In the genomic region with DNA sequence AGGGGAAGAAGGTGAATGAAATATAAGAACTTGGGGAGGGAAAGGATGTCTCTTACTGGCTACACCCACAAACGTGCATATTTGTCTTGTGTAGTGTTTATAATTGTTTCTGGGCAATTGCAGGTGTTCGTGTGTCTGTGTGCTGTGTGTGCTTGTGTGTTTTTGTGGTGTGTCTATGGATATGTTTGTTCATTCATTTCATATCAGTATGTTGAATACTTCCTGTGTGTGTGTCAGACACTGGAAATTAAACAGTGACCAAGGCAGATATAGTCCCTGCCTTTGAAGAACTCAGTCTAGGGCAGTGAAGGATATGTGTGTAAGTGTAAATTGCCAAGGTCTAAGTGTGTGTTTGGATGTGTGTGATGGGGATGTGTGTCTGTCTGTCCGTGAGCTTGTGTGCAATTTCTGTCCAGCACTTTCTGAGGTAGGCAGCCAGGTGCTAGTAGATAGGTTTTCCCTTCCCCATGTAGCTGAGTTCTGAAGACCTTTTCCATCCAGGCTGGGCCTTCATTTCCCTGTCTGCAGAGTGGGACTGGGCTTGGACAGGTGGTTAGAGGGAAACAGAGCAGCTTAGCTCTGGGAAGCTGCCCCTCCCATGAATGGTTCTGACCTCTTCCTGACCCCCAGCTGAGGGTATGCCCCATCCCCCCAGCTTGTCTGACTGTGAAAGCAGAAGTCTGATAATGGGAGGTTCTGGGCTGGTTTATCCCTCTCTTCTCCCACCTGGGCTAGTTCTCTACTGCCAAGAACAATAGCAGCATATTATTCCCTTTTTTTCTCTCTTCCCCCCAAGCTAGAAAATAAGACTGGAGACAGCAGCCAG, we compare ENCODE assay signal across 9 cellular contexts. TPM values are rescaled to one million over a fixed set of nuclear protein-coding genes. Genes with fewer than 3 reads are reported as not detected.
DNase-seq lines count a peak whose midpoint lies in the region; ATAC-seq, FAIRE-seq and TF ChIP-seq lines count a peak whose summit lies in the region.
"Had no signal": no experiment of that assay in that cellular context is flagged by ENCODE, and none has a peak within 500 bp of the region (broad histone marks: within the 10 kb centered on the region; RNA-seq: fewer than 3 reads in every experiment).

No MANE protein-coding gene starts in this region.

- peak overlapping the region; percentile 61 for H3K4me2 ChIP-seq in mesendoderm (ENCODE audit: low read length)

- FAIRE-seq in pancreas (lab: Jason Lieb, UNC) = no peak

- peak overlapping the region; percentile 98 for H2AK5ac ChIP-seq in mesendoderm (ENCODE audit: low read length)

- peaks cover 13% of the 10 kb centered on the region for H3K79me1 ChIP-seq in mesendoderm (ENCODE audit: low read length)

- peaks cover 51% of the 10 kb centered on the region for H3K79me2 ChIP-seq in mesendoderm (ENCODE audit: control insufficient read depth, insufficient read depth, low read length)

- H3K4ac ChIP-seq in mesendoderm (ENCODE audit: low read depth, low read length) = peak overlapping the region; percentile 66

- H3K36me3 ChIP-seq in mesendoderm (ENCODE audit: control insufficient read depth, insufficient read depth, low read length) (no peaks in the 10 kb centered on the region), pancreas (peaks cover 0 to 11% (median 3%) of the 10 kb centered on the region in 3 donors)

- no peak overlapping the region for H2BK15ac ChIP-seq in mesendoderm (replicated peaks; ENCODE audit: low read depth)

- no peak overlapping the region for H2BK120ac ChIP-seq in mesendoderm (ENCODE audit: low read depth, low read length)

- H3K9ac ChIP-seq in mesendoderm (ENCODE audit: low read length) = peak overlapping the region; percentile 65

- intact Hi-C loops in activated T-helper 1 cell treated with anti-CD3 and anti-CD28 coated beads, Interleukin-12 subunit alpha, Interleukin-12 subunit beta, Interleukin-2, Interleukin-4 antibody, amounts not matched to agents 30 ng/mL and 10 ng/mL and 1 ng/mL, durations not matched to agents 14 hours and 24 hours and 36 hours (cut with micrococcal nuclease) = no loop called here
- intact Hi-C loops in pancreas (cut with DNase I) = no loop called here

- H3K27ac Mint-ChIP-seq in activated T-helper 1 cell treated with anti-CD3 and anti-CD28 coated beads, Interleukin-12 subunit alpha, Interleukin-12 subunit beta, Interleukin-2, Interleukin-4 antibody, amounts not matched to agents 30 ng/mL and 10 ng/mL and 1 ng/mL, durations not matched to agents 14 hours and 24 hours and 36 hours = peak overlapping the region; percentile 30

- H3K27ac ChIP-seq in HL-60 (replicated peaks) = peak overlapping the region; percentile 20
- H3K27ac ChIP-seq in mesendoderm (ENCODE audit: low read depth, low read length) = peak overlapping the region; percentile 80
- no peak overlapping the region for H3K27ac ChIP-seq in pancreas

- peaks cover 13% of the 10 kb centered on the region for H3K36me3 Mint-ChIP-seq in activated T-helper 1 cell treated with anti-CD3 and anti-CD28 coated beads, Interleukin-12 subunit alpha, Interleukin-12 subunit beta, Interleukin-2, Interleukin-4 antibody, amounts not matched to agents 30 ng/mL and 10 ng/mL and 1 ng/mL, durations not matched to agents 14 hours and 24 hours and 36 hours (ENCODE audit: low read depth)

- TF ChIP-seq CTCF in HL-60 (IDR thresholded peaks at IDR 0.05; ENCODE audit: insufficient read depth, low read length) (no peak), pancreas (IDR thresholded peaks at IDR 0.05) (no peak)

- ATAC-seq in pancreas (no peak), HG02981 (IDR thresholded peaks at IDR 0.05; ENCODE audit: unreplicated experiment) (no peak), GM19463 (IDR thresholded peaks at IDR 0.05; ENCODE audit: unreplicated experiment) (no peak)

- no peak overlapping the region for H4K5ac ChIP-seq in mesendoderm (ENCODE audit: low read length)

- H3K18ac ChIP-seq in mesendoderm (ENCODE audit: low read length) = peak overlapping the region; percentile 69

- H3K4me1 ChIP-seq in mesendoderm (ENCODE audit: control insufficient read depth, low read depth, low read length) (peaks cover 25% of the 10 kb centered on the region), pancreas (peaks cover 6 to 8% (median 7%) of the 10 kb centered on the region in 3 donors)

- peak overlapping the region; percentile 20 for H2BK5ac ChIP-seq in mesendoderm (ENCODE audit: low read length)

- no peaks in the 10 kb centered on the region for H3K9me3 Mint-ChIP-seq in activated T-helper 1 cell treated with anti-CD3 and anti-CD28 coated beads, Interleukin-12 subunit alpha, Interleukin-12 subunit beta, Interleukin-2, Interleukin-4 antibody, amounts not matched to agents 30 ng/mL and 10 ng/mL and 1 ng/mL, durations not matched to agents 14 hours and 24 hours and 36 hours

- no CpG with 5 or more reads among the region's 3 CpGs for WGBS in mesendoderm (ENCODE audit: extremely low coverage, insufficient coverage, low lambda C conversion rate)
- WGBS in pancreas, 2 donors = 20 to 24% methylated on average over 3 of the region's 3 CpGs

- no peaks in the 10 kb centered on the region for H3K9me3 ChIP-seq in pancreas

- no peak overlapping the region for H4K8ac ChIP-seq in mesendoderm (ENCODE audit: low read depth, low read length)

- no peaks in the 10 kb centered on the region for H3K27me3 ChIP-seq in HL-60 (ENCODE audit: insufficient read depth, poor library complexity, severe bottlenecking)
- no peaks in the 10 kb centered on the region for H3K27me3 ChIP-seq in mesendoderm (ENCODE audit: insufficient read depth, low read length, poor library complexity)
- H3K27me3 ChIP-seq in pancreas = no peaks in the 10 kb centered on the region

- H3K27me3 Mint-ChIP-seq in activated T-helper 1 cell treated with anti-CD3 and anti-CD28 coated beads, Interleukin-12 subunit alpha, Interleukin-12 subunit beta, Interleukin-2, Interleukin-4 antibody, amounts not matched to agents 30 ng/mL and 10 ng/mL and 1 ng/mL, durations not matched to agents 14 hours and 24 hours and 36 hours (ENCODE audit: insufficient read depth) = peaks cover under 1% of the 10 kb centered on the region

- DNase-seq in Daoy (ENCODE audit: low read depth) = peak; percentile 39
- DNase-seq in HL-60 (ENCODE audit: low read depth in 1 of 2, low spot score in 1 of 2) = peak; percentile 47 to 72
- DNase-seq in activated T-helper 1 cell treated with anti-CD3 and anti-CD28 coated beads, Interleukin-12 subunit alpha, Interleukin-12 subunit beta, Interleukin-2, Interleukin-4 antibody, amounts not matched to agents 30 ng/mL and 10 ng/mL and 1 ng/mL, durations not matched to agents 14 hours and 24 hours and 36 hours (ENCODE audit: low spot score) = no peak
- DNase-seq in mesendoderm = peak; percentile 55
- no peak for DNase-seq in pancreas
- no peak for DNase-seq in SW480 (ENCODE audit: low spot score)
- DNase-seq: T-helper 1 cell had no signal

- H3K56ac ChIP-seq in mesendoderm (ENCODE audit: low read length) = peak overlapping the region; percentile 86

- H3K4me3 ChIP-seq in HL-60 (replicated peaks; ENCODE audit: insufficient read depth, low read length) (no peak overlapping the region), mesendoderm (ENCODE audit: low read length) (no peak overlapping the region), pancreas (no peak overlapping the region)

- peak overlapping the region; percentile 15 for H3K23ac ChIP-seq in mesendoderm (ENCODE audit: low read length)

- H3K4me3 Mint-ChIP-seq in activated T-helper 1 cell treated with anti-CD3 and anti-CD28 coated beads, Interleukin-12 subunit alpha, Interleukin-12 subunit beta, Interleukin-2, Interleukin-4 antibody, amounts not matched to agents 30 ng/mL and 10 ng/mL and 1 ng/mL, durations not matched to agents 14 hours and 24 hours and 36 hours = no peak overlapping the region

- peaks cover 46% of the 10 kb centered on the region for H3K4me1 Mint-ChIP-seq in activated T-helper 1 cell treated with anti-CD3 and anti-CD28 coated beads, Interleukin-12 subunit alpha, Interleukin-12 subunit beta, Interleukin-2, Interleukin-4 antibody, amounts not matched to agents 30 ng/mL and 10 ng/mL and 1 ng/mL, durations not matched to agents 14 hours and 24 hours and 36 hours (ENCODE audit: low read depth)

RNA-seq across cellular contexts. Expression of a gene that starts 3.8 kb away (rescaled TPM):
- total RNA-seq in Daoy (2014; rRNA removed; shearing (Covaris generic)) = 7.5 and 7.9 TPM in 2 replicates
- total RNA-seq in activated T-helper 1 cell treated with anti-CD3 and anti-CD28 coated beads, Interleukin-12 subunit alpha, Interleukin-12 subunit beta, Interleukin-2, Interleukin-4 antibody, amounts not matched to agents 30 ng/mL and 10 ng/mL and 1 ng/mL, durations not matched to agents 14 hours and 24 hours and 36 hours = 39.0 and 39.5 TPM in 2 replicates
- polyA plus RNA-seq in mesendoderm (2013, experiment 1 of 2) = 24.9 TPM
- polyA plus RNA-seq in mesendoderm (2013, experiment 2 of 2) = 24.4 TPM
- 10 to 100 TPM; 10.2 to 18.7 (median 13.2) TPM for total RNA-seq in pancreas
- polyA plus RNA-seq in pancreas = 1 to 10 TPM; 2.7 to 3.3 TPM

RNA-seq across cellular contexts. Expression of a gene that starts 44.1 kb away (rescaled TPM):
- total RNA-seq in Daoy (2014; rRNA removed; shearing (Covaris generic)) = 18.4 and 43.9 TPM in 2 replicates
- 26.1 and 33.6 TPM in 2 replicates for total RNA-seq in activated T-helper 1 cell treated with anti-CD3 and anti-CD28 coated beads, Interleukin-12 subunit alpha, Interleukin-12 subunit beta, Interleukin-2, Interleukin-4 antibody, amounts not matched to agents 30 ng/mL and 10 ng/mL and 1 ng/mL, durations not matched to agents 14 hours and 24 hours and 36 hours
- polyA plus RNA-seq in mesendoderm (2013, experiment 1 of 2) = 11.5 TPM
- polyA plus RNA-seq in mesendoderm (2013, experiment 2 of 2) = 10.2 TPM
- 10 to 100 TPM in 3 of 6 donors, 1 to 10 TPM in 3; 7.7 to 16.6 (median 9.9) TPM for total RNA-seq in pancreas
- 1 to 10 TPM; 2.2 to 2.8 TPM for polyA plus RNA-seq in pancreas

Comparison
In these comparisons a context has a peak if more than half of its experiments do, and no peak if none do; other contexts are left out.
1. DNase-seq: peak in Daoy (single experiment), HL-60 (2 of 2) and mesendoderm (single experiment); none in activated T-helper 1 cell treated with anti-CD3 and anti-CD28 coated beads, Interleukin-12 subunit alpha, Interleukin-12 subunit beta, Interleukin-2, Interleukin-4 antibody, amounts not matched to agents 30 ng/mL and 10 ng/mL and 1 ng/mL, durations not matched to agents 14 hours and 24 hours and 36 hours (single experiment), pancreas (0 of 6) and SW480 (single experiment).
2. H3K27ac ChIP-seq: peak in HL-60 (single experiment) and mesendoderm (single experiment); none in pancreas (0 of 4).